ENCODE assay signal across 12 cellular contexts in genomic region chr22:48097723-48098122, GRCh38.
DNase-seq lines count a peak whose midpoint lies in the region; ATAC-seq and TF ChIP-seq lines count a peak whose summit lies in the region.
"Had no signal": no experiment of that assay in that cellular context is flagged by ENCODE, and none has a peak within 500 bp of the region (broad histone marks: within the 10 kb centered on the region; RNA-seq: fewer than 3 reads in every experiment).

No MANE protein-coding gene starts in this region.

- no peaks in the 10 kb centered on the region for H3K9me3 Mint-ChIP-seq in activated naive CD8-positive, alpha-beta T cell treated with anti-CD3 and anti-CD28 coated beads, Interleukin-2, amount 50 U/mL, for 24 hours
- peaks cover 2% of the 10 kb centered on the region for H3K9me3 Mint-ChIP-seq in neural progenitor cell

- H3K4me2 ChIP-seq in neural progenitor cell = no peak overlapping the region

- TF ChIP-seq CTCF in neural progenitor cell (IDR thresholded peaks at IDR 0.05) = no peak

- H3K27me3 ChIP-seq in neural progenitor cell = no peaks in the 10 kb centered on the region

- no peak overlapping the region for H3K4me3 ChIP-seq in neural progenitor cell
- H3K4me3 ChIP-seq: K562 had no signal

- H3K4me1 Mint-ChIP-seq in activated naive CD8-positive, alpha-beta T cell treated with anti-CD3 and anti-CD28 coated beads, Interleukin-2, amount 50 U/mL, for 24 hours = peaks cover 36% of the 10 kb centered on the region
- H3K4me1 Mint-ChIP-seq in neural progenitor cell = peaks cover 13% of the 10 kb centered on the region

- no peaks in the 10 kb centered on the region for H3K36me3 Mint-ChIP-seq in activated naive CD8-positive, alpha-beta T cell treated with anti-CD3 and anti-CD28 coated beads, Interleukin-2, amount 50 U/mL, for 24 hours (ENCODE audit: low read depth)
- H3K36me3 Mint-ChIP-seq in neural progenitor cell = no peaks in the 10 kb centered on the region

- H3K79me2 ChIP-seq in neural progenitor cell (ENCODE audit: low read depth) = no peaks in the 10 kb centered on the region

- no peaks in the 10 kb centered on the region for H4K20me1 ChIP-seq in neural progenitor cell (ENCODE audit: low read depth)

- no peak overlapping the region for H2AFZ ChIP-seq in neural progenitor cell (replicated peaks)

- no peak for DNase-seq in activated naive CD8-positive, alpha-beta T cell treated with anti-CD3 and anti-CD28 coated beads, Interleukin-2, amount 50 U/mL, for 24 hours
- DNase-seq in neural progenitor cell (ENCODE audit: low spot score) (no peak), midbrain (lab: John Stamatoyannopoulos, UW) (no peak), HuH-7.5 (ENCODE audit: low spot score) (no peak), NCI-H146 (lab: John Stamatoyannopoulos, UW) (no peak)
- DNase-seq: activated CD4-positive, CD25-positive, alpha-beta regulatory T cell; NK-92 treated with Interleukin-12 subunit alpha and Interleukin-12 subunit beta, amount 100 ng/mL, for 24 hours had no signal

- H3K9me3 ChIP-seq in neural progenitor cell (ENCODE audit: low read depth) = no peaks in the 10 kb centered on the region

- H3K4me3 Mint-ChIP-seq in activated naive CD8-positive, alpha-beta T cell treated with anti-CD3 and anti-CD28 coated beads, Interleukin-2, amount 50 U/mL, for 24 hours = no peak overlapping the region
- H3K4me3 Mint-ChIP-seq in neural progenitor cell = no peak overlapping the region

- no peak overlapping the region for H3K9ac ChIP-seq in neural progenitor cell

- no peaks in the 10 kb centered on the region for H3K36me3 ChIP-seq in neural progenitor cell

- H3K27me3 Mint-ChIP-seq in activated naive CD8-positive, alpha-beta T cell treated with anti-CD3 and anti-CD28 coated beads, Interleukin-2, amount 50 U/mL, for 24 hours = peaks cover 2% of the 10 kb centered on the region
- peaks cover 8% of the 10 kb centered on the region for H3K27me3 Mint-ChIP-seq in neural progenitor cell (ENCODE audit: insufficient read depth, low read depth)

- H3K4me1 ChIP-seq in neural progenitor cell = no peaks in the 10 kb centered on the region

- TF ChIP-seq POLR2A in GM18505 (IDR thresholded peaks at IDR 0.05; ENCODE audit: borderline replicate concordance, extremely low read depth, insufficient read depth, insufficient read length) = no peak

- no peak overlapping the region for H3K27ac ChIP-seq in neural progenitor cell

- H3F3A ChIP-seq in neural progenitor cell (ENCODE audit: low read depth) = no peaks in the 10 kb centered on the region

- peak overlapping the region; percentile 45 for H3K27ac Mint-ChIP-seq in activated naive CD8-positive, alpha-beta T cell treated with anti-CD3 and anti-CD28 coated beads, Interleukin-2, amount 50 U/mL, for 24 hours
- no peak overlapping the region for H3K27ac Mint-ChIP-seq in neural progenitor cell
- H3K27ac Mint-ChIP-seq: progenitor cell of endocrine pancreas had no signal

- peak; percentile 29 for ATAC-seq in GM18505 (IDR thresholded peaks at IDR 0.05; ENCODE audit: unreplicated experiment)
- peak; percentile 5 for ATAC-seq in GM19467 (IDR thresholded peaks at IDR 0.05; ENCODE audit: unreplicated experiment)
- peak; percentile 27 for ATAC-seq in HG03196 (IDR thresholded peaks at IDR 0.05; ENCODE audit: unreplicated experiment)
- no peak for ATAC-seq in activated naive CD8-positive, alpha-beta T cell treated with anti-CD3 and anti-CD28 coated beads, Interleukin-2, amount 50 U/mL, for 24 hours
- ATAC-seq: K562 had no signal
